In genomic region chr15:37035349-37035748, GRCh38 we compare ENCODE assay signal across 19 cellular contexts.
DNase-seq lines count a peak whose midpoint lies in the region; ATAC-seq, FAIRE-seq and TF ChIP-seq lines count a peak whose summit lies in the region.
"Had no signal": no experiment of that assay in that cellular context is flagged by ENCODE, and none has a peak within 500 bp of the region (broad histone marks: within the 10 kb centered on the region; RNA-seq: fewer than 3 reads in every experiment).

No MANE protein-coding gene starts in this region.

- peaks cover 91% of the 10 kb centered on the region for H3K4me1 Mint-ChIP-seq in brain
- H3K4me1 Mint-ChIP-seq in nephron progenitor cell = peaks cover 84% of the 10 kb centered on the region

- DNase-seq in D721Med (ENCODE audit: insufficient read length, low spot score) (peak; percentile 26), M059J (ENCODE audit: low read depth) (peak; percentile 49), nephron progenitor cell (no peak), NCI-H1092 (lab: John Stamatoyannopoulos, UW) (no peak), middle frontal gyrus (ENCODE audit: extremely low spot score, low spot score) (no peak), nucleus accumbens (lab: John Stamatoyannopoulos, UW) (no peak)
- DNase-seq: activated CD8-positive, alpha-beta memory T cell treated with anti-CD3 and anti-CD28 coated beads, Interleukin-2, amount 50 U/mL, for 4 hours; activated gamma-delta T cell; glutamatergic neuron; mesendoderm; NCI-H1048; occipital lobe; right lobe of liver; stimulated activated CD4-positive, alpha-beta T cell treated with anti-CD3 and anti-CD28 coated beads, Interleukin-4, amount 100 ng/mL, for 1 hour; T-helper 1 cell had no signal

- peaks cover 41% of the 10 kb centered on the region for H3K36me3 Mint-ChIP-seq in brain
- peaks cover 72% of the 10 kb centered on the region for H3K36me3 Mint-ChIP-seq in nephron progenitor cell (ENCODE audit: low read depth)

- H3K27me3 Mint-ChIP-seq in brain = no peaks in the 10 kb centered on the region
- no peaks in the 10 kb centered on the region for H3K27me3 Mint-ChIP-seq in nephron progenitor cell (ENCODE audit: low read depth, poor library complexity)

- peak overlapping the region in 4 of 5 experiments; percentile 48 to 90 (median 68) for H3K27ac Mint-ChIP-seq in brain
- H3K27ac Mint-ChIP-seq in nephron progenitor cell = peak overlapping the region; percentile 74

- no peak for ATAC-seq in GM18909 (IDR thresholded peaks at IDR 0.05; ENCODE audit: poor library complexity, unreplicated experiment)

- peak; percentile 84 for FAIRE-seq in D721Med (lab: Jason Lieb, UNC)
- FAIRE-seq: GM18507, GM19239 had no signal

- H3K4me3 Mint-ChIP-seq in brain (peak overlapping the region in 3 of 5 experiments; percentile 5 to 65 (median 5)), nephron progenitor cell (peak overlapping the region; percentile 63)

- TF ChIP-seq CTCF in D721Med (IDR thresholded peaks at IDR 0.05; ENCODE audit: insufficient read depth, missing control alignments) (no peak), brain (conservative IDR thresholded peaks at IDR 0.05) (no peak), nephron progenitor cell (IDR thresholded peaks at IDR 0.05) (no peak)

- H3K9me3 Mint-ChIP-seq in brain (no peaks in the 10 kb centered on the region), nephron progenitor cell (no peaks in the 10 kb centered on the region)

Comparison
In these comparisons a context has a peak if more than half of its experiments do, and no peak if none do; other contexts are left out.
1. DNase-seq: peak in D721Med (single experiment) and M059J (single experiment); none in nephron progenitor cell (single experiment), NCI-H1092 (single experiment), middle frontal gyrus (single experiment) and nucleus accumbens (0 of 56).